In the genomic region with DNA sequence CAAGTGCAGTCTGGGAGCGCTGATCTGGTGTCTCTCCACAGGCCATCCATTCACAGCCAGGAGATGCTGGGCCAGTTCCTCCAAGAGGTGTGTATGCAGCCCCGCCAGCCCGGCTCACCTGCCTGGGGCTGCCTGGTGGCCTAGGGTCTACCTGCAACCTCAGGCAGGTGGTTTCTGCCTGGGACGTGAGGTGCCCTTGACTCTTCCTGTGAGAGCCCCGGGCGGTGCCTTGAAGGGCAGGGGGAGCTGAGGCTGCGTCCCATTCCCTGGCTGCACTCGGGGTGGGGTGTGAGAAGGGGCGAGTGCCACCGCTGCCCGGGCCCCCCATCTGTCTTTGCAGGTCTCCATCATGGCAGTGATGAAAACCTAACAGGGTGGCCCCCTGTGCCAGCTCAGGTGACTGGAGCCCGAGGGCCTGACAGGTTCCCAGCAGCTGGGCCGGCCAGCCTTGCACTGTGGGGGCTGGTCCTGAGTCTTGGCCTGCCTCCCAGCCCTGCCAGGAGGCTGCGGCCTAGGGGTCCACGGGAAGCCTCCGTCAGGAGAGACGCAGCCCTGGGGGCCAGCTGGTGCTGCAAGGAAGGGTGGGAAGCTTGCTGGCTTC, we compare ENCODE assay signal across 28 cellular contexts. TPM values are rescaled to one million over a fixed set of nuclear protein-coding genes. Genes with fewer than 3 reads are reported as not detected.
DNase-seq lines count a peak whose midpoint lies in the region; ATAC-seq, FAIRE-seq and TF ChIP-seq lines count a peak whose summit lies in the region.
"Had no signal": no experiment of that assay in that cellular context is flagged by ENCODE, and none has a peak within 500 bp of the region (broad histone marks: within the 10 kb centered on the region; RNA-seq: fewer than 3 reads in every experiment).

No MANE protein-coding gene starts in this region.

- no peak overlapping the region for H3K27ac ChIP-seq in right cardiac atrium (ENCODE audit: low read length)
- no peak overlapping the region for H3K27ac ChIP-seq in psoas muscle
- H3K27ac ChIP-seq: 22Rv1, parathyroid adenoma, SK-N-MC, testis, VCaP had no signal

- no peaks in the 10 kb centered on the region for H3K9me3 Mint-ChIP-seq in osteocyte (ENCODE audit: unreplicated experiment)
- H3K9me3 Mint-ChIP-seq: activated naive CD4-positive, alpha-beta T cell treated with anti-CD3 and anti-CD28 coated beads, Interleukin-2, amount 50 U/mL, for 72 hours; CD8-positive, alpha-beta memory T cell; IgD-negative memory B cell; mesothelial cell of epicardium; natural killer cell treated with Interleukin-12 subunit alpha and Interleukin-12 subunit beta and Interleukin-15 and Interleukin-18, amount 100 ng/mL, for 72 hours; stimulated activated memory B cell treated with anti-CD40 and anti-IgM and Interleukin-4, amounts not matched to agents 10 μg/mL and 1 μg/mL and 100 μg/mL, for 72 hours; T-helper 2 cell treated with Interferon-gamma antibody and Interleukin-4, amounts not matched to agents 5 μg/mL and 100 μg/mL, for 36 hours had no signal

- no peaks in the 10 kb centered on the region for H3K4me1 Mint-ChIP-seq in osteocyte (ENCODE audit: unreplicated experiment)
- H3K4me1 Mint-ChIP-seq: CD8-positive, alpha-beta memory T cell; IgD-negative memory B cell; mesothelial cell of epicardium; stimulated activated memory B cell treated with anti-CD40 and anti-IgM and Interleukin-4, amounts not matched to agents 10 μg/mL and 1 μg/mL and 100 μg/mL, for 72 hours had no signal

- peak; percentile 27 for DNase-seq in activated CD4-positive, CD25-positive, alpha-beta regulatory T cell treated with anti-CD3 and anti-CD28 coated beads, Interleukin-2, amount 50 U/mL, for 72 hours
- peak; percentile 49 for DNase-seq in H7
- peak in 2 of 3 donors; percentile 47 to 60 for DNase-seq in right cardiac atrium
- DNase-seq in psoas muscle: peak; percentile 11 to 48
- DNase-seq in frontal cortex (ENCODE audit: low spot score in 2 of 2): no peak
- DNase-seq in SKM-1 (lab: John Stamatoyannopoulos, UW; ENCODE audit: unreplicated experiment): no peak
- no peak for DNase-seq in osteocyte (ENCODE audit: extremely low spot score, unreplicated experiment)
- DNase-seq: DMS153; effector CD4-positive, alpha-beta T cell; foreskin melanocyte; HCEC 1CT; hypothalamus; NCI-H1417; stimulated activated CD4-positive, alpha-beta T cell treated with anti-CD3 and anti-CD28 coated beads, Interleukin-1b, Interleukin-23, amount 100 ng/mL, for 48 hours; testis had no signal

- H3K27me3 Mint-ChIP-seq in osteocyte (ENCODE audit: unreplicated experiment): no peaks in the 10 kb centered on the region
- H3K27me3 Mint-ChIP-seq: CD8-positive, alpha-beta memory T cell; IgD-negative memory B cell; natural killer cell treated with Interleukin-12 subunit alpha and Interleukin-12 subunit beta and Interleukin-15 and Interleukin-18, amount 100 ng/mL, for 72 hours; stimulated activated memory B cell treated with anti-CD40 and anti-IgM and Interleukin-4, amounts not matched to agents 10 μg/mL and 1 μg/mL and 100 μg/mL, for 72 hours had no signal

- no peak overlapping the region for H3K4me3 Mint-ChIP-seq in osteocyte (ENCODE audit: unreplicated experiment)
- H3K4me3 Mint-ChIP-seq: CD8-positive, alpha-beta memory T cell; mesothelial cell of epicardium; natural killer cell treated with Interleukin-12 subunit alpha and Interleukin-12 subunit beta and Interleukin-15 and Interleukin-18, amount 100 ng/mL, for 72 hours; stimulated activated memory B cell treated with anti-CD40 and anti-IgM and Interleukin-4, amounts not matched to agents 10 μg/mL and 1 μg/mL and 100 μg/mL, for 72 hours; T-helper 2 cell treated with Interferon-gamma antibody and Interleukin-4, amounts not matched to agents 5 μg/mL and 100 μg/mL, for 36 hours had no signal

- intact Hi-C loops in right cardiac atrium (cut with DNase I): no loop called here
- intact Hi-C loops in psoas muscle (cut with DNase I): no loop called here

- FAIRE-seq in frontal cortex (lab: Jason Lieb, UNC): no peak

- no peak overlapping the region for H3K4me3 ChIP-seq in H7 (ENCODE audit: insufficient read depth, low read depth, low read length)
- no peak overlapping the region for H3K4me3 ChIP-seq in right cardiac atrium (ENCODE audit: low read length)
- H3K4me3 ChIP-seq in psoas muscle: no peak overlapping the region
- H3K4me3 ChIP-seq: SK-N-MC, testis had no signal

- no peak for ATAC-seq in activated CD4-positive, CD25-positive, alpha-beta regulatory T cell treated with anti-CD3 and anti-CD28 coated beads, Interleukin-2, amount 50 U/mL, for 24 hours
- ATAC-seq in right cardiac atrium (no peak), psoas muscle (no peak)
- ATAC-seq: activated naive CD4-positive, alpha-beta T cell treated with anti-CD3 and anti-CD28 coated beads, Interleukin-2, amount 50 U/mL, for 72 hours; esophagus mucosa; natural killer cell treated with Interleukin-12 subunit alpha and Interleukin-12 subunit beta and Interleukin-15 and Interleukin-18, amount 100 ng/mL, for 72 hours; stimulated activated memory B cell treated with anti-CD40 and anti-IgM and Interleukin-4, amounts not matched to agents 10 μg/mL and 1 μg/mL and 100 μg/mL, for 72 hours had no signal

- no peak for TF ChIP-seq CTCF in psoas muscle (IDR thresholded peaks at IDR 0.05)
- no peak for TF ChIP-seq CTCF in osteocyte (IDR thresholded peaks at IDR 0.05)

- H3K9me3 ChIP-seq in right cardiac atrium (ENCODE audit: control insufficient read depth, low read length) (no peaks in the 10 kb centered on the region), psoas muscle (no peaks in the 10 kb centered on the region)
- H3K9me3 ChIP-seq: testis had no signal

- no peak overlapping the region for H3K27ac Mint-ChIP-seq in osteocyte (ENCODE audit: unreplicated experiment)
- H3K27ac Mint-ChIP-seq: IgD-negative memory B cell; mesothelial cell of epicardium; natural killer cell treated with Interleukin-12 subunit alpha and Interleukin-12 subunit beta and Interleukin-15 and Interleukin-18, amount 100 ng/mL, for 72 hours; stimulated activated memory B cell treated with anti-CD40 and anti-IgM and Interleukin-4, amounts not matched to agents 10 μg/mL and 1 μg/mL and 100 μg/mL, for 72 hours had no signal

- H3K36me3 ChIP-seq in H7 (replicated peaks; ENCODE audit: control insufficient read depth, insufficient read depth, low read length) (peaks cover 2% of the 10 kb centered on the region), psoas muscle (ENCODE audit: insufficient read depth in 1 of 2, low read depth in 1 of 2) (peaks cover 0 to 40% of the 10 kb centered on the region in 2 donors)

- no peaks in the 10 kb centered on the region for H3K36me3 Mint-ChIP-seq in osteocyte (ENCODE audit: unreplicated experiment)
- H3K36me3 Mint-ChIP-seq: activated naive CD4-positive, alpha-beta T cell treated with anti-CD3 and anti-CD28 coated beads, Interleukin-2, amount 50 U/mL, for 72 hours; mesothelial cell of epicardium; natural killer cell treated with Interleukin-12 subunit alpha and Interleukin-12 subunit beta and Interleukin-15 and Interleukin-18, amount 100 ng/mL, for 72 hours had no signal

- H3K27me3 ChIP-seq in H7 (ENCODE audit: control insufficient read depth, insufficient read depth, low read length) (no peaks in the 10 kb centered on the region), right cardiac atrium (ENCODE audit: control insufficient read depth, insufficient read depth) (no peaks in the 10 kb centered on the region), psoas muscle (ENCODE audit: insufficient read depth in 3 of 3, low read length in 2 of 3) (no peaks in the 10 kb centered on the region)
- H3K27me3 ChIP-seq: testis had no signal

- WGBS in right cardiac atrium: 91% methylated on average over 17 of the region's 17 CpGs
- 90 to 91% (median 91%) methylated on average over 16 to 17 of the region's 17 CpGs for WGBS in psoas muscle, 3 donors

- H3K4me1 ChIP-seq in right cardiac atrium (ENCODE audit: control insufficient read depth, insufficient read depth, low read length) (no peaks in the 10 kb centered on the region), psoas muscle (peaks cover 10% of the 10 kb centered on the region)
- H3K4me1 ChIP-seq: parathyroid adenoma had no signal

RNA-seq across cellular contexts. Expression of gene CAPN10, which starts 11.9 kb away (rescaled TPM):
- 66.5 and 69.0 TPM in 2 replicates for total RNA-seq in H7 (2014; rRNA removed; shearing (Covaris generic))
- total RNA-seq in right cardiac atrium (10 to 100 TPM; 21.2 to 44.3 (median 36.2) TPM), psoas muscle (1 to 10 TPM; 5.0 to 9.9 (median 7.6) TPM), frontal cortex (30.6 TPM), osteocyte (37.7 and 40.3 TPM in 2 replicates)
- polyA plus RNA-seq in right cardiac atrium (40.1 TPM), psoas muscle (10 to 100 TPM in 2 of 3 donors, 1 to 10 TPM in 1; 8.9 to 15.0 (median 13.1) TPM)

RNA-seq across cellular contexts. Expression of gene GPR35, which starts 26.9 kb away (rescaled TPM):
- total RNA-seq in H7 (2014; rRNA removed; shearing (Covaris generic)): 0.07 TPM in 1 of 2 replicates, not detected in the other
- 1 to 10 TPM in 2 of 4 donors, under 1 TPM in 2; 0.53 to 1.4 (median 1.0) TPM for total RNA-seq in right cardiac atrium
- polyA plus RNA-seq in right cardiac atrium: 0.84 TPM
- under 1 TPM; 0.36 to 0.92 (median 0.68) TPM for total RNA-seq in psoas muscle
- under 1 TPM; 0.30 to 0.89 (median 0.58) TPM for polyA plus RNA-seq in psoas muscle
- total RNA-seq in frontal cortex: 0.41 TPM
- 2.5 and 3.6 TPM in 2 replicates for total RNA-seq in osteocyte
- polyA plus RNA-seq: IgD-negative memory B cell had no signal

RNA-seq across cellular contexts. Expression of gene RNPEPL1, which starts 30.1 kb away (rescaled TPM):
- total RNA-seq in H7 (2014; rRNA removed; shearing (Covaris generic)): 10.3 and 15.2 TPM in 2 replicates
- 10 to 100 TPM; 40.4 to 61.6 (median 58.0) TPM for total RNA-seq in right cardiac atrium
- 108 TPM for polyA plus RNA-seq in right cardiac atrium
- 10 to 100 TPM; 48.8 to 70.4 (median 59.0) TPM for total RNA-seq in psoas muscle
- polyA plus RNA-seq in psoas muscle: 10 to 100 TPM; 59.2 to 79.6 (median 71.9) TPM
- 4.5 TPM for total RNA-seq in frontal cortex
- 56.5 and 64.0 TPM in 2 replicates for total RNA-seq in osteocyte

RNA-seq across cellular contexts. Expression of gene DUSP28, which starts 38.3 kb away (rescaled TPM):
- total RNA-seq in H7 (2014; rRNA removed; shearing (Covaris generic)): 2.4 and 2.5 TPM in 2 replicates
- total RNA-seq in right cardiac atrium (10 to 100 TPM in 3 of 4 donors, 1 to 10 TPM in 1; 9.6 to 14.9 (median 11.7) TPM), psoas muscle (10 to 100 TPM; 10.4 to 12.9 (median 12.7) TPM), frontal cortex (9.8 TPM), osteocyte (3.8 and 5.9 TPM in 2 replicates)
- polyA plus RNA-seq in right cardiac atrium (10.9 TPM), psoas muscle (10 to 100 TPM in 1 of 3 donors, 1 to 10 TPM in 2; 6.6 to 18.1 (median 9.5) TPM)

RNA-seq across cellular contexts. Expression of gene ANKMY1, which starts 40.6 kb away (rescaled TPM):
- total RNA-seq in H7 (2014; rRNA removed; shearing (Covaris generic)): 3.6 and 8.9 TPM in 2 replicates
- total RNA-seq in right cardiac atrium (1 to 10 TPM; 7.3 to 8.0 (median 7.6) TPM), psoas muscle (1 to 10 TPM; 3.0 to 5.8 (median 4.6) TPM), frontal cortex (4.9 TPM), osteocyte (16.9 and 28.5 TPM in 2 replicates)
- polyA plus RNA-seq in right cardiac atrium (3.5 TPM), psoas muscle (1 to 10 TPM; 1.4 to 2.5 (median 2.4) TPM)

Comparison
In these comparisons a context has a peak if more than half of its experiments do, and no peak if none do; other contexts are left out.
1. DNase-seq: peak in activated CD4-positive, CD25-positive, alpha-beta regulatory T cell treated with anti-CD3 and anti-CD28 coated beads, Interleukin-2, amount 50 U/mL, for 72 hours (single experiment), H7 (single experiment), right cardiac atrium (2 of 3) and psoas muscle (2 of 2); none in frontal cortex (0 of 2), SKM-1 (single experiment) and osteocyte (single experiment).